11 cellular contexts compared by ENCODE assay signal in the genomic region with DNA sequence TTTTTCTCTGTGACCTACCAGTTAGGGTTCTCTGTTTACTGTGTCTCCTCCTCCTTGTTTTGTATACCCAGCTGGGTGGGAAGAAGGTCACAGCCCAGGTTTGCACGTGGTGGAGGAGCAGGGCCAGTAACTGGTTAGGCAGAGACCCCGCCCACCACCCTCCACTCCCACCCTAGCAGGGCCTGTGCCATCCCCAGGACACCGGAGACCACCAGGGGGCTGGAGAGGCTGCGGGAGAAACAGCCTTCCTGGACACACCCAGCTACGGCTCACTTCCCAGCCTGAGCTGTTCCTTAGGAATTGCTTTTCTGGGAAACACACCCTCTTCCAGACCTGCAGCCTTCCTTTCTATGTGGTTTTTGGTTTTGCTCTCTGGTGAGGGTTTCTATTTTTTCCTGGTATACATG. TPM values are rescaled to one million over a fixed set of nuclear protein-coding genes. Genes with fewer than 3 reads are reported as not detected.
A peak's percentile ranks its signal among the peaks of the same experiment; 100 is the strongest.
DNase-seq lines count a peak whose midpoint lies in the region; ATAC-seq and TF ChIP-seq lines count a peak whose summit lies in the region.
"Had no signal": no experiment of that assay in that cellular context is flagged by ENCODE, and none has a peak within 500 bp of the region (broad histone marks: within the 10 kb centered on the region; RNA-seq: fewer than 3 reads in every experiment).

No MANE protein-coding gene starts in this region.

- no peaks in the 10 kb centered on the region for H3K27me3 ChIP-seq in adipocyte (replicated peaks; ENCODE audit: control insufficient read depth, insufficient read depth, low read length)
- H3K27me3 ChIP-seq: Peyer's patch had no signal

- no peaks in the 10 kb centered on the region for H3K27me3 Mint-ChIP-seq in type B pancreatic cell
- H3K27me3 Mint-ChIP-seq in activated CD8-positive, alpha-beta T cell treated with anti-CD3 and anti-CD28 coated beads, Interleukin-2, amount 10 ng/mL, durations not matched to agents 7 days and 5 days (ENCODE audit: low read depth) = peaks cover 3% of the 10 kb centered on the region

- peak overlapping the region; percentile 34 for H3K4me3 Mint-ChIP-seq in type B pancreatic cell
- no peak overlapping the region for H3K4me3 Mint-ChIP-seq in activated CD8-positive, alpha-beta T cell treated with anti-CD3 and anti-CD28 coated beads, Interleukin-2, amount 10 ng/mL, durations not matched to agents 7 days and 5 days
- H3K4me3 Mint-ChIP-seq: activated CD8-positive, alpha-beta memory T cell treated with anti-CD3 and anti-CD28 coated beads, Interleukin-2, amount 10 ng/mL, durations not matched to agents 7 days and 5 days; naive B cell had no signal

- no peak overlapping the region for H3K27ac Mint-ChIP-seq in type B pancreatic cell
- no peak overlapping the region for H3K27ac Mint-ChIP-seq in activated CD8-positive, alpha-beta T cell treated with anti-CD3 and anti-CD28 coated beads, Interleukin-2, amount 10 ng/mL, durations not matched to agents 7 days and 5 days
- H3K27ac Mint-ChIP-seq: activated CD8-positive, alpha-beta memory T cell treated with anti-CD3 and anti-CD28 coated beads, Interleukin-2, amount 10 ng/mL, durations not matched to agents 7 days and 5 days; naive B cell had no signal

- no peaks in the 10 kb centered on the region for H3K9me3 ChIP-seq in HEK293 (ENCODE audit: control insufficient read depth, insufficient read depth, low read depth, low read length)
- no peaks in the 10 kb centered on the region for H3K9me3 ChIP-seq in adipocyte (ENCODE audit: control insufficient read depth, low read length)
- H3K9me3 ChIP-seq: Peyer's patch had no signal

- H3K36me3 ChIP-seq in HEK293 (ENCODE audit: control insufficient read depth in 2 of 2, insufficient read depth in 1 of 2, low read length in 2 of 2) = no peaks in the 10 kb centered on the region
- H3K36me3 ChIP-seq in adipocyte (ENCODE audit: control insufficient read depth, insufficient read depth, low read length, severe bottlenecking) = no peaks in the 10 kb centered on the region
- H3K36me3 ChIP-seq: Peyer's patch had no signal

- H3K4me1 ChIP-seq in HEK293 (ENCODE audit: control insufficient read depth, insufficient read depth, low read length) (no peaks in the 10 kb centered on the region), adipocyte (ENCODE audit: control insufficient read depth, insufficient read depth, low read length) (peaks cover 16% of the 10 kb centered on the region)

- no peaks in the 10 kb centered on the region for H3K4me1 Mint-ChIP-seq in type B pancreatic cell (ENCODE audit: unreplicated experiment)
- H3K4me1 Mint-ChIP-seq in activated CD8-positive, alpha-beta T cell treated with anti-CD3 and anti-CD28 coated beads, Interleukin-2, amount 10 ng/mL, durations not matched to agents 7 days and 5 days (ENCODE audit: low read depth) = no peaks in the 10 kb centered on the region
- H3K4me1 Mint-ChIP-seq: activated CD8-positive, alpha-beta memory T cell treated with anti-CD3 and anti-CD28 coated beads, Interleukin-2, amount 10 ng/mL, durations not matched to agents 7 days and 5 days had no signal

- CTCF ChIA-PET in HEK293 (lab: Yijun Ruan, JAX) = interaction anchor here (0.6 kb wide), 3 partner anchors 8 to 127 kb away, joined by 3 to 6 read pairs (median 4); no protein-coding TSS in a partner anchor
- CTCF ChIA-PET in activated CD8-positive, alpha-beta T cell treated with anti-CD3 and anti-CD28 coated beads, Interleukin-2, amount 10 ng/mL, durations not matched to agents 7 days and 5 days (lab: Charles Lee) = no interaction called here
- CTCF ChIA-PET in GM10248 (lab: Yijun Ruan, JAX) = no interaction called here

- H3K4me3 ChIP-seq in HEK293 (ENCODE audit: low read depth, low read length) (no peak overlapping the region), adipocyte (ENCODE audit: low read length) (no peak overlapping the region)
- H3K4me3 ChIP-seq: Peyer's patch had no signal

- H3K9ac ChIP-seq in adipocyte (ENCODE audit: low read length) = no peak overlapping the region

- TF ChIP-seq CTCF in HEK293 (tag by site-specific recombination; IDR thresholded peaks at IDR 0.05) (no peak; the same call in 1 of the 2 replicates), type B pancreatic cell (conservative IDR thresholded peaks at IDR 0.05) (peak; percentile 41), GM10248 (IDR thresholded peaks at IDR 0.05; ENCODE audit: control extremely low read depth, extremely low read depth, low read depth, missing control alignments) (no peak)

- H3K9me3 Mint-ChIP-seq in type B pancreatic cell = no peaks in the 10 kb centered on the region
- H3K9me3 Mint-ChIP-seq in activated CD8-positive, alpha-beta T cell treated with anti-CD3 and anti-CD28 coated beads, Interleukin-2, amount 10 ng/mL, durations not matched to agents 7 days and 5 days (ENCODE audit: insufficient read depth) = no peaks in the 10 kb centered on the region

- DNase-seq in adipocyte (ENCODE audit: low read depth) (peak; percentile 38), iPS DF 19.7 (ENCODE audit: low read depth, low spot score) (peak; percentile 9), type B pancreatic cell (ENCODE audit: extremely low spot score, unreplicated experiment) (no peak), GM10248 (ENCODE audit: extremely low spot score) (no peak), NCI-H524 treated with DMSO at 0.1 percent for 48 hours (lab: John Stamatoyannopoulos, UW) (no peak)
- DNase-seq in activated CD8-positive, alpha-beta T cell treated with anti-CD3 and anti-CD28 coated beads, Interleukin-2, amount 10 ng/mL, durations not matched to agents 7 days and 5 days = no peak
- DNase-seq: activated CD8-positive, alpha-beta memory T cell treated with anti-CD3 and anti-CD28 coated beads, Interleukin-2, amount 10 ng/mL, durations not matched to agents 7 days and 5 days; effector CD8-positive, alpha-beta T cell; naive B cell had no signal

- POLR2A ChIA-PET in HEK293 (lab: Yijun Ruan, JAX) = interaction anchor here (0.9 kb wide), 1 partner anchor 10 kb away, joined by 3 read pairs; no protein-coding TSS in a partner anchor
- POLR2A ChIA-PET in activated CD8-positive, alpha-beta T cell treated with anti-CD3 and anti-CD28 coated beads, Interleukin-2, amount 10 ng/mL, durations not matched to agents 7 days and 5 days (lab: Charles Lee) = no interaction called here
- POLR2A ChIA-PET in GM10248 (lab: Yijun Ruan, JAX) = no interaction called here

- no peaks in the 10 kb centered on the region for H3K36me3 Mint-ChIP-seq in type B pancreatic cell
- H3K36me3 Mint-ChIP-seq in activated CD8-positive, alpha-beta T cell treated with anti-CD3 and anti-CD28 coated beads, Interleukin-2, amount 10 ng/mL, durations not matched to agents 7 days and 5 days (ENCODE audit: low read depth) = no peaks in the 10 kb centered on the region
- H3K36me3 Mint-ChIP-seq: activated CD8-positive, alpha-beta memory T cell treated with anti-CD3 and anti-CD28 coated beads, Interleukin-2, amount 10 ng/mL, durations not matched to agents 7 days and 5 days had no signal

- no peak for ATAC-seq in activated CD8-positive, alpha-beta T cell treated with anti-CD3 and anti-CD28 coated beads, Interleukin-2, amount 10 ng/mL, durations not matched to agents 7 days and 5 days
- ATAC-seq: activated CD8-positive, alpha-beta memory T cell treated with anti-CD3 and anti-CD28 coated beads, Interleukin-2, amount 10 ng/mL, durations not matched to agents 7 days and 5 days had no signal

- no peak overlapping the region for H3K27ac ChIP-seq in HEK293 (ENCODE audit: extremely low read depth, low read depth, low read length)

TF ChIP-seq in HEK293, 187 proteins besides CTCF, POLR2A, EP300 and RAD21:
- TF ChIP-seq KLF1 (tag by site-specific recombination; IDR thresholded peaks at IDR 0.05) = peak; percentile 48; the same call in 1 of the 2 replicates
- TF ChIP-seq EGR2 (tag by site-specific recombination; IDR thresholded peaks at IDR 0.05; ENCODE audit: low read depth) = peak; percentile 30; the same call in 1 of the 2 replicates
- no peak for TF ChIP-seq SP7 (tag by site-specific recombination; IDR thresholded peaks at IDR 0.05)

RNA-seq across cellular contexts. Expression of a gene that starts 21.1 kb away (rescaled TPM):
- total RNA-seq in type B pancreatic cell (ENCODE audit: low replicate concordance) = 2.1 and 3.6 TPM in 2 replicates
- not detected for total RNA-seq in activated CD8-positive, alpha-beta T cell treated with anti-CD3 and anti-CD28 coated beads, Interleukin-2, amount 10 ng/mL, durations not matched to agents 7 days and 5 days
- total RNA-seq: activated CD8-positive, alpha-beta memory T cell treated with anti-CD3 and anti-CD28 coated beads, Interleukin-2, amount 10 ng/mL, durations not matched to agents 7 days and 5 days had no signal

RNA-seq across cellular contexts. Expression of a gene that starts 30.3 kb away (rescaled TPM):
- 0.62 TPM in 1 of 2 replicates, not detected in the other for total RNA-seq in type B pancreatic cell (ENCODE audit: low replicate concordance)
- total RNA-seq in activated CD8-positive, alpha-beta T cell treated with anti-CD3 and anti-CD28 coated beads, Interleukin-2, amount 10 ng/mL, durations not matched to agents 7 days and 5 days = not detected
- total RNA-seq: activated CD8-positive, alpha-beta memory T cell treated with anti-CD3 and anti-CD28 coated beads, Interleukin-2, amount 10 ng/mL, durations not matched to agents 7 days and 5 days had no signal

Comparison
In these comparisons a context has a peak if more than half of its experiments do, and no peak if none do; other contexts are left out.
1. DNase-seq: peak in adipocyte (single experiment) and iPS DF 19.7 (single experiment); none in type B pancreatic cell (single experiment), activated CD8-positive, alpha-beta T cell treated with anti-CD3 and anti-CD28 coated beads, Interleukin-2, amount 10 ng/mL, durations not matched to agents 7 days and 5 days (single experiment), GM10248 (single experiment) and NCI-H524 treated with DMSO at 0.1 percent for 48 hours (single experiment).